ENCODE assay signal across 25 cellular contexts in the genomic region with DNA sequence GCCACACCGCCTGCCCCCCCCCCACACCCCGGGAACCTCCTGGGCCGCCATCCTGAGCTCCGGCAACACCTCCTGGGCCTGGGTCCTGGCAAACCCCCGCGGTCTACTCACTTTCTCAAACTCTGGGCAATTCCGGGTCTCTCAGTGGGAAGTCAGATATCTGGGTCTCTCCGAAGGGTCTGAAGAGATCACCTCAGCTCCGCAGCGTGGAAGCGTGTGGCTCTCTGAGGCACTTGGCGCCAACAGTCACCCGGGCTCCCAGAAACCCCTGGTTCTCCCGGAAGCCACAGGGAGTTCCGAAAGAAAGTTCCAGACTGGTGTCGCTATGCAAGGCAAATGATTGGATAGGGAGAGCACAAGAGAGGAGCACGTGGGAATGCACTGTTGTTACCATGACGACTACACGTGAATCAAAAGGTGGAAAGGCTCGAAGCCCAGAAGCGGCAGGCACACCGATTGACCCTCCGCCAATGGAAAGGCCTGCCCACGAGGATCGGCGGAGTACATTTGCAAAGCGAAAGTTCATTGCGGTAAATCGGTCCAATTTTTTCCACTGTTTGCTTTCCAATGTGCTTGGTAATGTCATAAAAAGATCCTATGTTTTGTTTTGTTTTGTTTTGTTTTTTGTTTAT. TPM values are rescaled to one million over a fixed set of nuclear protein-coding genes. Genes with fewer than 3 reads are reported as not detected.
DNase-seq lines count a peak whose midpoint lies in the region; ATAC-seq and TF ChIP-seq lines count a peak whose summit lies in the region.
"Had no signal": no experiment of that assay in that cellular context is flagged by ENCODE, and none has a peak within 500 bp of the region (broad histone marks: within the 10 kb centered on the region; RNA-seq: fewer than 3 reads in every experiment).

Gene PNMA6E (minus strand): TSS at position 218 of the 632 bp plus-strand sequence. CDS start 2,501 bp downstream, outside the sequence.

- no peaks in the 10 kb centered on the region for H3K4me1 Mint-ChIP-seq in naive thymus-derived CD8-positive, alpha-beta T cell
- H3K4me1 Mint-ChIP-seq: CD4-positive, alpha-beta memory T cell; H9 had no signal

- DNase-seq in MM.1S (no peak), testis (no peak), activated gamma-delta T cell (lab: John Stamatoyannopoulos, UW) (no peak)
- DNase-seq in naive thymus-derived CD8-positive, alpha-beta T cell = no peak
- DNase-seq: AML-193; C1 segment of cervical spinal cord; Caco-2; CD4-positive, alpha-beta memory T cell; DMS79 treated with DMSO at 0.1 percent for 48 hours; GF-D8; H9; HFFc6; NCI-H2029 treated with DMSO at 0.1 percent for 48 hours; NCI-H2171 treated with DMSO at 0.1 percent for 48 hours; NCI-H524; NCI-H748 treated with DMSO at 0.1 percent for 48 hours; PC-3; SK-N-SH; SW 1271 had no signal

- H3K27ac ChIP-seq in BLaER1 treated with 17β-estradiol and CSF1 and Interleukin-3, amounts not matched to agents 10 nM and 100 nM = peak within 1 kb of the TSS in 1 of 11 experiments; percentile 7; a peak in 1 of 22 replicates
- H3K27ac ChIP-seq in MM.1S (ENCODE audit: low read length) = no peak within 1 kb of the TSS
- no peak within 1 kb of the TSS for H3K27ac ChIP-seq in testis

- no peaks in the 10 kb centered on the region for H3K79me2 ChIP-seq in MM.1S (ENCODE audit: low read length)

- no peaks in the 10 kb centered on the region for H3K36me3 Mint-ChIP-seq in naive thymus-derived CD8-positive, alpha-beta T cell
- H3K36me3 Mint-ChIP-seq: CD4-positive, alpha-beta memory T cell had no signal

- no peak within 1 kb of the TSS for H3K4me3 Mint-ChIP-seq in naive thymus-derived CD8-positive, alpha-beta T cell
- H3K4me3 Mint-ChIP-seq: CD4-positive, alpha-beta memory T cell; H9; HFFc6 had no signal

- 68 to 74% methylated on average over 14 to 24 of the region's 29 CpGs for WGBS in testis, 2 donors

- H3K27me3 ChIP-seq in BLaER1 treated with 17β-estradiol and CSF1 and Interleukin-3, amounts not matched to agents 10 nM and 100 nM = peaks cover 19 to 47% (median 41%) of the 10 kb centered on the region in 11 experiments
- H3K27me3 ChIP-seq in MM.1S (replicated peaks; ENCODE audit: insufficient read depth, low read length) = peaks cover 18% of the 10 kb centered on the region
- no peaks in the 10 kb centered on the region for H3K27me3 ChIP-seq in testis

- no peaks in the 10 kb centered on the region for H3F3A ChIP-seq in MM.1S (ENCODE audit: insufficient read depth, low read length)

- H3K9ac ChIP-seq in BLaER1 treated with 17β-estradiol and CSF1 and Interleukin-3, amounts not matched to agents 10 nM and 100 nM = no peak within 1 kb of the TSS
- H3K9ac ChIP-seq in MM.1S (ENCODE audit: low read length) = no peak within 1 kb of the TSS
- H3K9ac ChIP-seq: SK-N-SH had no signal

- no peak for TF ChIP-seq POLR2A in testis (IDR thresholded peaks at IDR 0.05)

- ATAC-seq in esophagus mucosa (peak; percentile 8), GM19324 (IDR thresholded peaks at IDR 0.05; ENCODE audit: low FRiP score, unreplicated experiment) (no peak)
- no peak for ATAC-seq in naive thymus-derived CD8-positive, alpha-beta T cell
- ATAC-seq: PC-3 had no signal

- H3K4me3 ChIP-seq in BLaER1 treated with 17β-estradiol and CSF1 and Interleukin-3, amounts not matched to agents 10 nM and 100 nM = no peak within 1 kb of the TSS
- H3K4me3 ChIP-seq in MM.1S (ENCODE audit: low read length) (no peak within 1 kb of the TSS), testis (no peak within 1 kb of the TSS)

- H3K4me2 ChIP-seq in BLaER1 treated with 17β-estradiol and CSF1 and Interleukin-3, amounts not matched to agents 10 nM and 100 nM = peak within 1 kb of the TSS in 9 of 11 experiments; percentile 5 to 54 (median 14); a peak in 5 of 22 replicates
- peak within 1 kb of the TSS; percentile 37; the same call in 1 of the 2 replicates for H3K4me2 ChIP-seq in MM.1S (ENCODE audit: low read depth, low read length)
- H3K4me2 ChIP-seq: SK-N-SH had no signal

- POLR2A ChIA-PET in naive thymus-derived CD8-positive, alpha-beta T cell (lab: Charles Lee) = no interaction called here

- peak within 1 kb of the TSS in 1 of 10 donors; percentile 43 for H3K27ac Mint-ChIP-seq in naive thymus-derived CD8-positive, alpha-beta T cell
- H3K27ac Mint-ChIP-seq: H9, HFFc6 had no signal

- peaks cover 7 to 22% (median 13%) of the 10 kb centered on the region in 11 experiments; a peak in 19 of 22 replicates for H3K9me3 ChIP-seq in BLaER1 treated with 17β-estradiol and CSF1 and Interleukin-3, amounts not matched to agents 10 nM and 100 nM (replicated peaks in 1 of 11)
- no peaks in the 10 kb centered on the region for H3K9me3 ChIP-seq in MM.1S (replicated peaks; ENCODE audit: insufficient read depth, low read length)
- no peaks in the 10 kb centered on the region for H3K9me3 ChIP-seq in testis
- H3K9me3 ChIP-seq: Caco-2, SK-N-SH had no signal

- no peaks in the 10 kb centered on the region for H3K9me2 ChIP-seq in MM.1S (replicated peaks; ENCODE audit: insufficient read depth, low read length)
- H3K9me2 ChIP-seq: SK-N-SH had no signal

- intact Hi-C loops in testis (cut with DNase I; ENCODE audit: low total_unique reads) = no loop called here

- H2AFZ ChIP-seq in MM.1S (ENCODE audit: low read length) = no peak within 1 kb of the TSS

- TF ChIP-seq CTCF in MM.1S (IDR thresholded peaks at IDR 0.05; ENCODE audit: low read length) (no peak), testis (IDR thresholded peaks at IDR 0.05) (no peak)

- no peaks in the 10 kb centered on the region for H3K36me3 ChIP-seq in BLaER1 treated with 17β-estradiol and CSF1 and Interleukin-3, amounts not matched to agents 10 nM and 100 nM
- H3K36me3 ChIP-seq in MM.1S (replicated peaks; ENCODE audit: insufficient read depth, low read length) = no peaks in the 10 kb centered on the region
- no peaks in the 10 kb centered on the region for H3K36me3 ChIP-seq in testis (ENCODE audit: low read depth, missing control alignments)

- H3K27me3 Mint-ChIP-seq in naive thymus-derived CD8-positive, alpha-beta T cell = no peaks in the 10 kb centered on the region
- H3K27me3 Mint-ChIP-seq: CD4-positive, alpha-beta memory T cell had no signal

- H3K4me1 ChIP-seq in BLaER1 treated with 17β-estradiol and CSF1 and Interleukin-3, amounts not matched to agents 10 nM and 100 nM = peaks cover 6 to 22% (median 15%) of the 10 kb centered on the region in 10 experiments; a peak in 19 of 20 replicates
- H3K4me1 ChIP-seq in MM.1S (ENCODE audit: low read length) (no peaks in the 10 kb centered on the region; the same call in 1 of the 2 replicates), testis (no peaks in the 10 kb centered on the region)
- H3K4me1 ChIP-seq: Caco-2 had no signal

- no peaks in the 10 kb centered on the region for H3K9me3 Mint-ChIP-seq in naive thymus-derived CD8-positive, alpha-beta T cell
- H3K9me3 Mint-ChIP-seq: HFFc6 had no signal

- no peaks in the 10 kb centered on the region; a peak in 1 of 22 replicates for H4K20me1 ChIP-seq in BLaER1 treated with 17β-estradiol and CSF1 and Interleukin-3, amounts not matched to agents 10 nM and 100 nM
- no peaks in the 10 kb centered on the region for H4K20me1 ChIP-seq in MM.1S (ENCODE audit: insufficient read depth, low read length)

RNA-seq across cellular contexts. Expression of gene PNMA6E, which starts in this region (rescaled TPM):
- total RNA-seq in esophagus mucosa (not detected), testis (10 to 100 TPM in 1 of 2 donors, 1 to 10 TPM in 1; 9.7 to 24.2 TPM)
- 13.3 TPM for polyA plus RNA-seq in testis (ENCODE audit: insufficient read depth, low read depth, low replicate concordance)
- not detected for total RNA-seq in naive thymus-derived CD8-positive, alpha-beta T cell
- polyA plus RNA-seq in naive thymus-derived CD8-positive, alpha-beta T cell = not detected
- total RNA-seq: Caco-2; CD4-positive, alpha-beta memory T cell; H9; HepG2; HFFc6; LHCN-M2; MCF 10A; PC-3 had no signal
- polyA plus RNA-seq: CD4-positive, alpha-beta memory T cell; HepG2; SK-N-SH had no signal

Comparison
In these comparisons a context has a peak if more than half of its experiments do, and no peak if none do; other contexts are left out.
1. RNA of gene PNMA6E (total RNA-seq): 9.7 to 24.2 TPM in testis; not detected in esophagus mucosa (single experiment) and not detected in naive thymus-derived CD8-positive, alpha-beta T cell; every median in the first group is over 10 times any median in the second.
2. RNA of gene PNMA6E (polyA plus RNA-seq): 13.3 TPM in testis (single experiment); not detected in naive thymus-derived CD8-positive, alpha-beta T cell; every median in the first group is over 10 times any median in the second.
3. Peak in ATAC-seq in esophagus mucosa; RNA of the gene not detected or under 1 TPM.